Comparison of ENCODE assay signal across 25 cellular contexts in genomic region chr1:10220200-10220599, GRCh38.
"Had no signal": no experiment of that assay in that cellular context is flagged by ENCODE, and none has a peak within 500 bp of the region (broad histone marks: within the 10 kb centered on the region; RNA-seq: fewer than 3 reads in every experiment).

No MANE protein-coding gene starts in this region.

- H3K27me3 ChIP-seq: left lung, ovary, spleen, suprapubic skin, tibial artery, uterus had no signal

- FAIRE-seq: islet of Langerhans, kidney, small intestine had no signal

- H3K27ac ChIP-seq: left lung, lower lobe of right lung, ovary, spleen, suprapubic skin, thoracic aorta, tibial artery, uterus had no signal

- DNase-seq: hypothalamus; immature natural killer cell; kidney; left colon; left lung; lower lobe of right lung; mammary epithelial cell; mesenchymal stem cell; naive B cell; natural killer cell; nephron progenitor cell; ovary; retina; right cardiac atrium; small intestine; spleen; stimulated activated CD4-positive, alpha-beta T cell treated with anti-CD3 and anti-CD28 coated beads, Interleukin-4, amount 100 ng/mL, for 24 hours; stimulated activated naive CD4-positive, alpha-beta T cell; uterus had no signal

- H3K4me3 ChIP-seq: left lung, lower lobe of right lung, ovary, spleen, suprapubic skin, thoracic aorta, tibial artery, uterus had no signal

- ATAC-seq: left colon; left lung; lower lobe of right lung; natural killer cell; right cardiac atrium; sciatic nerve; stimulated activated effector memory CD8-positive, alpha-beta T cell treated with anti-CD3 and anti-CD28 coated beads, Interleukin-12 subunit alpha, Interleukin-12 subunit beta, amount 100 ng/mL, for 72 hours had no signal

- H3K36me3 ChIP-seq: left lung, lower lobe of right lung, ovary, spleen, suprapubic skin, thoracic aorta, tibial artery, uterus had no signal

- H3K9me3 ChIP-seq: left lung, lower lobe of right lung, ovary, spleen, suprapubic skin, thoracic aorta, tibial artery, uterus had no signal
